Comparison of ENCODE assay signal across 10 cellular contexts in genomic region chr15:78915341-78916087, GRCh38. TPM values are rescaled to one million over a fixed set of nuclear protein-coding genes. Genes with fewer than 3 reads are reported as not detected.
DNase-seq lines count a peak whose midpoint lies in the region; ATAC-seq and TF ChIP-seq lines count a peak whose summit lies in the region.
"Had no signal": no experiment of that assay in that cellular context is flagged by ENCODE, and none has a peak within 500 bp of the region (broad histone marks: within the 10 kb centered on the region; RNA-seq: fewer than 3 reads in every experiment).

No MANE protein-coding gene starts in this region.

- TF ChIP-seq CTCF in ascending aorta (IDR thresholded peaks at IDR 0.05) (no peak), left lung (IDR thresholded peaks at IDR 0.05) (no peak)

- H3K4me1 ChIP-seq in ascending aorta (peaks cover 7 to 39% of the 10 kb centered on the region in 2 donors), left lung (peaks cover 12 to 73% of the 10 kb centered on the region in 2 donors)
- H3K4me1 ChIP-seq in CD4-positive, alpha-beta memory T cell (ENCODE audit: insufficient read depth, low read length) = peaks cover 1% of the 10 kb centered on the region

- H3K4me3 ChIP-seq in ascending aorta (no peak overlapping the region), left lung (no peak overlapping the region)
- no peak overlapping the region for H3K4me3 ChIP-seq in CD4-positive, alpha-beta memory T cell (ENCODE audit: low read length in 2 of 2)

- H3K27me3 Mint-ChIP-seq in CD4-positive, alpha-beta memory T cell = no peaks in the 10 kb centered on the region
- H3K27me3 Mint-ChIP-seq: stimulated activated naive CD8-positive, alpha-beta T cell treated with anti-CD3 and anti-CD28 coated beads, Interleukin-15, Interleukin-2, amounts not matched to agents 100 ng/mL and 50 ng/mL, for 24 hours had no signal

- H3K27ac Mint-ChIP-seq in CD4-positive, alpha-beta memory T cell = peak overlapping the region in 3 of 7 donors; percentile 42 to 76 (median 62)
- H3K27ac Mint-ChIP-seq: stimulated activated naive CD8-positive, alpha-beta T cell treated with anti-CD3 and anti-CD28 coated beads, Interleukin-15, Interleukin-2, amounts not matched to agents 100 ng/mL and 50 ng/mL, for 24 hours had no signal

- POLR2A ChIA-PET in CD4-positive, alpha-beta memory T cell (lab: Charles Lee; ENCODE audit: partially characterized antibody) = no interaction called here

- H3K27me3 ChIP-seq in ascending aorta = no peaks in the 10 kb centered on the region
- no peaks in the 10 kb centered on the region for H3K27me3 ChIP-seq in left lung
- no peaks in the 10 kb centered on the region for H3K27me3 ChIP-seq in CD4-positive, alpha-beta memory T cell (ENCODE audit: insufficient read depth, low read length)

- peaks cover 16 to 59% of the 10 kb centered on the region in 2 donors for H3K36me3 Mint-ChIP-seq in CD4-positive, alpha-beta memory T cell

- CTCF ChIA-PET in CD4-positive, alpha-beta memory T cell (lab: Charles Lee; ENCODE audit: partially characterized antibody) = no interaction called here

- ATAC-seq in left lung (peak; percentile 61), HG02571 (IDR thresholded peaks at IDR 0.05; ENCODE audit: unreplicated experiment) (no peak), HG03025 (IDR thresholded peaks at IDR 0.05; ENCODE audit: low FRiP score, unreplicated experiment) (no peak)

- peak; percentile 97 to 98 for DNase-seq in Kasumi-1 (lab: John Stamatoyannopoulos, UW)
- peak in 1 of 2 donors; percentile 57 for DNase-seq in ascending aorta (ENCODE audit: low spot score in 2 of 2)
- peak; percentile 74 to 86 for DNase-seq in left lung
- DNase-seq in superior temporal gyrus (ENCODE audit: extremely low spot score) = peak; percentile 44
- DNase-seq in CD4-positive, alpha-beta memory T cell = no peak
- no peak for DNase-seq in activated CD4-positive, CD25-positive, alpha-beta regulatory T cell (lab: John Stamatoyannopoulos, UW)
- DNase-seq: NCI-H345 had no signal

- peak overlapping the region; percentile 81 for H3K27ac ChIP-seq in ascending aorta
- H3K27ac ChIP-seq in left lung = peak overlapping the region; percentile 37 to 73
- H3K27ac ChIP-seq in CD4-positive, alpha-beta memory T cell (ENCODE audit: low read depth, low read length) = no peak overlapping the region

- H3K9me3 Mint-ChIP-seq in CD4-positive, alpha-beta memory T cell = no peaks in the 10 kb centered on the region
- H3K9me3 Mint-ChIP-seq: stimulated activated naive CD8-positive, alpha-beta T cell treated with anti-CD3 and anti-CD28 coated beads, Interleukin-15, Interleukin-2, amounts not matched to agents 100 ng/mL and 50 ng/mL, for 24 hours had no signal

- H3K36me3 ChIP-seq in ascending aorta (peaks cover 48 to 50% of the 10 kb centered on the region in 2 donors), left lung (peaks cover 0 to 62% of the 10 kb centered on the region in 2 donors)
- H3K36me3 ChIP-seq in CD4-positive, alpha-beta memory T cell (ENCODE audit: insufficient read depth, low read length) = peaks cover 24% of the 10 kb centered on the region

- no peak overlapping the region for H3K4me3 Mint-ChIP-seq in CD4-positive, alpha-beta memory T cell
- H3K4me3 Mint-ChIP-seq: stimulated activated naive CD8-positive, alpha-beta T cell treated with anti-CD3 and anti-CD28 coated beads, Interleukin-15, Interleukin-2, amounts not matched to agents 100 ng/mL and 50 ng/mL, for 24 hours had no signal

- intact Hi-C loops in ascending aorta (cut with DNase I) = loop anchor here (2.0 kb wide), 1 partner anchor 63 kb away; no protein-coding TSS in a partner anchor
- intact Hi-C loops in left lung (cut with DNase I) = no loop called here
- intact Hi-C loops in CD4-positive, alpha-beta memory T cell (cut with micrococcal nuclease) = no loop called here

- H3K4me1 Mint-ChIP-seq in CD4-positive, alpha-beta memory T cell = peaks cover 1 to 14% (median 9%) of the 10 kb centered on the region in 4 donors

- H3K9me3 ChIP-seq in ascending aorta = no peaks in the 10 kb centered on the region
- no peaks in the 10 kb centered on the region for H3K9me3 ChIP-seq in left lung
- H3K9me3 ChIP-seq in CD4-positive, alpha-beta memory T cell (ENCODE audit: control insufficient read depth in 1 of 2, low read length in 2 of 2) = no peaks in the 10 kb centered on the region

RNA-seq across cellular contexts. Expression of gene CTSH, which starts 29.3 kb away (rescaled TPM):
- total RNA-seq in ascending aorta = 112 TPM
- 1,000 to 10,000 TPM; 1,132 to 1,298 TPM for total RNA-seq in left lung
- total RNA-seq in CD4-positive, alpha-beta memory T cell = 10 to 100 TPM; 32.8 to 35.6 TPM
- 100 to 1,000 TPM; 150 to 152 TPM for polyA plus RNA-seq in CD4-positive, alpha-beta memory T cell

RNA-seq across cellular contexts. Expression of gene MORF4L1, which starts 42.8 kb away (rescaled TPM):
- total RNA-seq in ascending aorta (108 TPM), left lung (100 to 1,000 TPM; 262 to 269 TPM)
- 100 to 1,000 TPM; 260 to 263 TPM for total RNA-seq in CD4-positive, alpha-beta memory T cell
- 100 to 1,000 TPM; 284 to 395 TPM for polyA plus RNA-seq in CD4-positive, alpha-beta memory T cell

Comparison
In these comparisons a context has a peak if more than half of its experiments do, and no peak if none do; other contexts are left out.
1. DNase-seq: peak in Kasumi-1 (2 of 2), left lung (2 of 2) and superior temporal gyrus (single experiment); none in CD4-positive, alpha-beta memory T cell (0 of 5) and activated CD4-positive, CD25-positive, alpha-beta regulatory T cell (0 of 4).
2. RNA of gene CTSH, which starts 29.3 kb away (total RNA-seq): 1,132 to 1,298 TPM in left lung; 112 TPM in ascending aorta (single experiment) and 32.8 to 35.6 TPM in CD4-positive, alpha-beta memory T cell; every median in the first group is over 10 times any median in the second.